In genomic region chr2:42974697-42975357, GRCh38 we compare ENCODE assay signal across 1 cellular context.
A peak's percentile ranks its signal among the peaks of the same experiment; 100 is the strongest.
TF ChIP-seq lines count a peak whose summit lies in the region.

No MANE protein-coding gene starts in this region.

TF ChIP-seq in HepG2, 621 proteins besides CTCF, POLR2A, EP300 and RAD21 (continued from another document and continues in another):
- TF ChIP-seq ZHX2 (IDR thresholded peaks at IDR 0.05; ENCODE audit: low read depth): peak; percentile 46; the same call in 1 of the 2 replicates
- TF ChIP-seq ZHX2 (CRISPR knock-in tag; IDR thresholded peaks at IDR 0.05; ENCODE audit: borderline replicate concordance): 0 out of 2 replicates have a peak, but pooled peaks have one; percentile 24
- peak; percentile 70; the same call in 1 of the 2 replicates for TF ChIP-seq RERE (CRISPR knock-in tag; IDR thresholded peaks at IDR 0.05; ENCODE audit: low read depth)
- no peak for TF ChIP-seq ZNF546 (CRISPR knock-in tag; conservative IDR thresholded peaks at IDR 0.05)
- TF ChIP-seq ZMYM2 (CRISPR knock-in tag; IDR thresholded peaks at IDR 0.05): peak; percentile 90
- peak; percentile 58 for TF ChIP-seq PRDM15 (CRISPR knock-in tag; IDR thresholded peaks at IDR 0.05)
- no peak for TF ChIP-seq PBX3 (CRISPR knock-in tag; IDR thresholded peaks at IDR 0.05; ENCODE audit: borderline replicate concordance)
- TF ChIP-seq FOXA1 (IDR thresholded peaks at IDR 0.05): no peak
- TF ChIP-seq FOXA1 (CRISPR knock-in tag; IDR thresholded peaks at IDR 0.05): peak; percentile 39; the same call in 1 of the 2 replicates
- peak; percentile 92 for TF ChIP-seq ZNF609 (CRISPR knock-in tag; IDR thresholded peaks at IDR 0.05; ENCODE audit: borderline replicate concordance)
- TF ChIP-seq E2F2 (CRISPR knock-in tag; IDR thresholded peaks at IDR 0.05; ENCODE audit: borderline replicate concordance): no peak
- no peak for TF ChIP-seq JUNB (CRISPR knock-in tag; IDR thresholded peaks at IDR 0.05; ENCODE audit: borderline replicate concordance)
- 0 out of 2 replicates have a peak, but pooled peaks have one; percentile 40 for TF ChIP-seq ZFP41 (CRISPR knock-in tag; IDR thresholded peaks at IDR 0.05; ENCODE audit: borderline replicate concordance)
- TF ChIP-seq ETS1 (CRISPR knock-in tag; IDR thresholded peaks at IDR 0.05): peak; percentile 92; the same call in 1 of the 2 replicates
- TF ChIP-seq MEIS2 (CRISPR knock-in tag; IDR thresholded peaks at IDR 0.05): peak; percentile 68; the same call in 1 of the 2 replicates
